Comparison of ENCODE assay signal across 1 cellular context in genomic region chr6:116072368-116072767, GRCh38.
TF ChIP-seq lines count a peak whose summit lies in the region.

No MANE protein-coding gene starts in this region.

TF ChIP-seq in HepG2, 621 proteins besides CTCF, POLR2A, EP300 and RAD21 (continued from another document and continues in another):
- TF ChIP-seq ZHX2 (IDR thresholded peaks at IDR 0.05; ENCODE audit: low read depth) (peak; percentile 64; the same call in 1 of the 2 replicates), ZHX2 (CRISPR knock-in tag; IDR thresholded peaks at IDR 0.05; ENCODE audit: borderline replicate concordance) (no peak), YEATS2 (CRISPR knock-in tag; IDR thresholded peaks at IDR 0.05; ENCODE audit: borderline replicate concordance) (0 out of 2 replicates have a peak, but pooled peaks have one; percentile 32), TRIM24 (CRISPR knock-in tag; IDR thresholded peaks at IDR 0.05) (peak; percentile 70; the same call in 1 of the 2 replicates), ZBTB20 (CRISPR knock-in tag; IDR thresholded peaks at IDR 0.05; ENCODE audit: borderline replicate concordance, low read depth) (no peak; the same call in 1 of the 2 replicates), ZSCAN21 (CRISPR knock-in tag; IDR thresholded peaks at IDR 0.05; ENCODE audit: borderline replicate concordance) (no peak), CC2D1A (CRISPR knock-in tag; IDR thresholded peaks at IDR 0.05) (no peak), JUNB (CRISPR knock-in tag; IDR thresholded peaks at IDR 0.05; ENCODE audit: borderline replicate concordance) (peak; percentile 80; the same call in 1 of the 2 replicates), ZBTB38 (CRISPR knock-in tag; IDR thresholded peaks at IDR 0.05) (no peak), ZBED4 (CRISPR knock-in tag; IDR thresholded peaks at IDR 0.05; ENCODE audit: borderline replicate concordance) (no peak), ZNF17 (CRISPR knock-in tag; IDR thresholded peaks at IDR 0.05) (no peak), TOPORS (CRISPR knock-in tag; IDR thresholded peaks at IDR 0.05) (no peak), THAP11 (CRISPR knock-in tag; IDR thresholded peaks at IDR 0.05) (peak; percentile 27; the same call in 1 of the 2 replicates), ZNF761 (CRISPR knock-in tag; conservative IDR thresholded peaks at IDR 0.05) (no peak), POGZ (CRISPR knock-in tag; IDR thresholded peaks at IDR 0.05) (peak; percentile 94), ZNF432 (CRISPR knock-in tag; IDR thresholded peaks at IDR 0.05; ENCODE audit: borderline replicate concordance) (no peak), MAFK (conservative IDR thresholded peaks at IDR 0.05 in 1 of 2, IDR thresholded peaks at IDR 0.05 in 1 of 2; ENCODE audit: low read length in 2 of 2) (no peak), SALL1 (CRISPR knock-in tag; IDR thresholded peaks at IDR 0.05) (peak; percentile 42; the same call in 1 of the 2 replicates), SSRP1 (CRISPR knock-in tag; IDR thresholded peaks at IDR 0.05) (peak; percentile 91; the same call in 1 of the 2 replicates), KLF16 (CRISPR knock-in tag; IDR thresholded peaks at IDR 0.05) (no peak), GABPA (IDR thresholded peaks at IDR 0.05; ENCODE audit: low read depth, low read length) (no peak), GABPA (CRISPR knock-in tag; IDR thresholded peaks at IDR 0.05; ENCODE audit: low read depth) (peak; percentile 72), ZNF724P (CRISPR knock-in tag; IDR thresholded peaks at IDR 0.05; ENCODE audit: borderline replicate concordance) (no peak), EEA1 (CRISPR knock-in tag; IDR thresholded peaks at IDR 0.05; ENCODE audit: borderline replicate concordance) (no peak), ZNF431 (CRISPR knock-in tag; IDR thresholded peaks at IDR 0.05; ENCODE audit: borderline replicate concordance, low read depth) (no peak), TEF (CRISPR knock-in tag; IDR thresholded peaks at IDR 0.05) (no peak), ZFP91 (CRISPR knock-in tag; IDR thresholded peaks at IDR 0.05; ENCODE audit: borderline replicate concordance) (no peak), WIZ (CRISPR knock-in tag; IDR thresholded peaks at IDR 0.05) (no peak), DR1 (CRISPR knock-in tag; IDR thresholded peaks at IDR 0.05) (no peak), ZNF678 (CRISPR knock-in tag; IDR thresholded peaks at IDR 0.05) (no peak), TIGD3 (CRISPR knock-in tag; IDR thresholded peaks at IDR 0.05; ENCODE audit: borderline replicate concordance) (no peak), ZNF20 (CRISPR knock-in tag; IDR thresholded peaks at IDR 0.05) (no peak), PPARG (CRISPR knock-in tag; conservative IDR thresholded peaks at IDR 0.05) (no peak), GFI1 (CRISPR knock-in tag; IDR thresholded peaks at IDR 0.05; ENCODE audit: borderline replicate concordance) (peak; percentile 63; the same call in 1 of the 2 replicates), ZNF773 (CRISPR knock-in tag; IDR thresholded peaks at IDR 0.05; ENCODE audit: borderline replicate concordance) (no peak), SNAPC4 (CRISPR knock-in tag; IDR thresholded peaks at IDR 0.05) (no peak), NRL (CRISPR knock-in tag; IDR thresholded peaks at IDR 0.05; ENCODE audit: borderline replicate concordance) (no peak), DMAP1 (CRISPR knock-in tag; IDR thresholded peaks at IDR 0.05) (0 out of 2 replicates have a peak, but pooled peaks have one; percentile 25), HNRNPH1 (optimal IDR thresholded peaks at IDR 0.05; ENCODE audit: low read depth, low read length) (no peak), NCOA5 (CRISPR knock-in tag; IDR thresholded peaks at IDR 0.05) (no peak)
- TF ChIP-seq, protein P1, sequence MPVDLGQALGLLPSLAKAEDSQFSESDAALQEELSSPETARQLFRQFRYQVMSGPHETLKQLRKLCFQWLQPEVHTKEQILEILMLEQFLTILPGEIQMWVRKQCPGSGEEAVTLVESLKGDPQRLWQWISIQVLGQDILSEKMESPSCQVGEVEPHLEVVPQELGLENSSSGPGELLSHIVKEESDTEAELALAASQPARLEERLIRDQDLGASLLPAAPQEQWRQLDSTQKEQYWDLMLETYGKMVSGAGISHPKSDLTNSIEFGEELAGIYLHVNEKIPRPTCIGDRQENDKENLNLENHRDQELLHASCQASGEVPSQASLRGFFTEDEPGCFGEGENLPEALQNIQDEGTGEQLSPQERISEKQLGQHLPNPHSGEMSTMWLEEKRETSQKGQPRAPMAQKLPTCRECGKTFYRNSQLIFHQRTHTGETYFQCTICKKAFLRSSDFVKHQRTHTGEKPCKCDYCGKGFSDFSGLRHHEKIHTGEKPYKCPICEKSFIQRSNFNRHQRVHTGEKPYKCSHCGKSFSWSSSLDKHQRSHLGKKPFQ (CRISPR knock-in tag; IDR thresholded peaks at IDR 0.05; ENCODE audit: insufficient replicate concordance) = no peak
- TF ChIP-seq, protein P2, sequence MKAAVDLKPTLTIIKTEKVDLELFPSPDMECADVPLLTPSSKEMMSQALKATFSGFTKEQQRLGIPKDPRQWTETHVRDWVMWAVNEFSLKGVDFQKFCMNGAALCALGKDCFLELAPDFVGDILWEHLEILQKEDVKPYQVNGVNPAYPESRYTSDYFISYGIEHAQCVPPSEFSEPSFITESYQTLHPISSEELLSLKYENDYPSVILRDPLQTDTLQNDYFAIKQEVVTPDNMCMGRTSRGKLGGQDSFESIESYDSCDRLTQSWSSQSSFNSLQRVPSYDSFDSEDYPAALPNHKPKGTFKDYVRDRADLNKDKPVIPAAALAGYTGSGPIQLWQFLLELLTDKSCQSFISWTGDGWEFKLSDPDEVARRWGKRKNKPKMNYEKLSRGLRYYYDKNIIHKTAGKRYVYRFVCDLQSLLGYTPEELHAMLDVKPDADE (CRISPR knock-in tag; IDR thresholded peaks at IDR 0.05) = no peak
